ENCODE assay signal across 8 cellular contexts in the genomic region with DNA sequence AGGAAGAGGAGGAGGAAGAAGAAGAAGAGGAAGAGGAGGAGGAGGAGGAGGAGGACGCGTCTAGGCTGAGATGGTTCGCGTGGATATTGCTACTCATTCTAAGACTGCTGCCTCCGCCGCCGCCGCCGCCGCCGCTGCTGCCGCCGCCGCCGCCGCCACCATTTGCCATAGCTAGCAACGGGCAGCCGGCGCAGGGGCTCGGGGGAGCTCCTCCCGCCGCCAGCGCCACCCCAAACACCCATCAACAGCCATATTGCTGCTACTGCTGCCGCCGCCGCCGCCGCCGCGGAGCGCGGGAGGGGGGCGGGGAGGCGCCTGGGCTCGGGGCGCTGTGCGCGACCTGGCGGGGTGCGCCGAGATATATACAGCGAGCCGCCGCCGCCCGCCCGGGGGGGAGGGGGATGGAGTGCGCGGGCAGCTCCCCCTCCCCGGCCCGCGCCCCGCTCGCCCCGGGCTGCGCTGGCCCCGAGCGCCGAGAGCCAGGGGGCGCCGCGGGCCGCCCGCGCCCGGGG. TPM values are rescaled to one million over a fixed set of nuclear protein-coding genes. Genes with fewer than 3 reads are reported as not detected.
DNase-seq lines count a peak whose midpoint lies in the region; ATAC-seq, FAIRE-seq and TF ChIP-seq lines count a peak whose summit lies in the region.

A gene (minus strand): TSS at position 335 of the 512 bp plus-strand sequence.

- H3K4me3 ChIP-seq in Karpas-422 (ENCODE audit: low read length) (peak within 1 kb of the TSS; percentile 76), GM12878 (no peak within 1 kb of the TSS), spleen (peak within 1 kb of the TSS; percentile 33 to 78 (median 56))

- no peak for TF ChIP-seq RAD21 in GM12878 (IDR thresholded peaks at IDR 0.05; ENCODE audit: insufficient read depth, low read depth, low read length)

- POLR2A ChIA-PET in GM12878 (lab: Charles Lee): no interaction called here

- TF ChIP-seq CTCF in GM12878 (IDR thresholded peaks at IDR 0.05 in 2 of 3, conservative IDR thresholded peaks at IDR 0.05 in 1 of 3; ENCODE audit: control insufficient read depth in 2 of 3, extremely low read depth in 1 of 3, insufficient read depth in 1 of 3, low read depth in 3 of 3, low read length in 3 of 3) (no peak), spleen (IDR thresholded peaks at IDR 0.05 in 8 of 11, conservative IDR thresholded peaks at IDR 0.05 in 3 of 11) (no peak)

- H3K36me3 ChIP-seq in Karpas-422 (ENCODE audit: insufficient read depth, low read length): no peaks in the 10 kb centered on the region
- no peaks in the 10 kb centered on the region for H3K36me3 ChIP-seq in GM12878 (ENCODE audit: control insufficient read depth in 2 of 2, insufficient read depth in 2 of 2, low read length in 1 of 2)
- H3K36me3 ChIP-seq in spleen: no peaks in the 10 kb centered on the region

- no peaks in the 10 kb centered on the region for H3K79me2 ChIP-seq in Karpas-422 (ENCODE audit: low read length)
- H3K79me2 ChIP-seq in GM12878 (ENCODE audit: control insufficient read depth, insufficient read depth, low read length): no peaks in the 10 kb centered on the region

- under 1% methylated on average over 20 of the region's 66 CpGs for WGBS in GM12878 (ENCODE audit: insufficient coverage, insufficient replicate concordance, low lambda C conversion rate, missing lambda C conversion rate)
- WGBS in spleen, 5 donors: 0 to 2% (median 1%) methylated on average over 4 to 65 of the region's 66 CpGs

- H3K4me2 ChIP-seq in Karpas-422 (ENCODE audit: low read depth, low read length, poor library complexity, severe bottlenecking) (peak within 1 kb of the TSS; percentile 95), GM12878 (ENCODE audit: control insufficient read depth, insufficient read depth) (peak within 1 kb of the TSS; percentile 61)

- H3K27ac ChIP-seq in Karpas-422 (ENCODE audit: low read length) (no peak within 1 kb of the TSS), GM12878 (ENCODE audit: control insufficient read depth, insufficient read depth) (no peak within 1 kb of the TSS), spleen (peak within 1 kb of the TSS in 4 of 8 donors; percentile 40 to 80 (median 59))

- in situ Hi-C loops in GM12878 (cut with MboI): no loop called here

- H3K9me3 ChIP-seq in Karpas-422 (ENCODE audit: low read length) (no peaks in the 10 kb centered on the region), GM12878 (replicated peaks; ENCODE audit: control insufficient read depth, insufficient read depth, low read length) (no peaks in the 10 kb centered on the region), spleen (no peaks in the 10 kb centered on the region)

- FAIRE-seq in GM12878 (lab: Jason Lieb, UNC): no peak
- FAIRE-seq in urothelium cell line (lab: Jason Lieb, UNC): no peak

- H3K27me3 ChIP-seq in Karpas-422 (ENCODE audit: low read length) (peaks cover 6% of the 10 kb centered on the region; the same call in 1 of the 2 replicates), GM12878 (replicated peaks in 1 of 2; ENCODE audit: control insufficient read depth in 2 of 2, insufficient read depth in 2 of 2, low read length in 1 of 2) (no peaks in the 10 kb centered on the region; a peak in 1 of 4 replicates), spleen (replicated peaks in 1 of 7) (peaks cover 2 to 86% (median 57%) of the 10 kb centered on the region in 7 donors)

- SMC1A ChIA-PET in GM12878 (lab: Charles Lee; ENCODE audit: uncharacterized antibody, unreplicated experiment): interaction anchor here (1.0 to 9.7 kb wide), 6 partner anchors 37 to 392 kb away, joined by 3 to 170 read pairs (median 12); no protein-coding TSS in a partner anchor

- H3K9ac ChIP-seq in Karpas-422 (ENCODE audit: low read length) (peak within 1 kb of the TSS; percentile 72), GM12878 (ENCODE audit: control insufficient read depth, insufficient read depth, low read length) (no peak within 1 kb of the TSS)

- H4K20me1 ChIP-seq in Karpas-422 (ENCODE audit: insufficient read depth, low read depth, low read length) (peaks cover 14% of the 10 kb centered on the region), GM12878 (ENCODE audit: control insufficient read depth, insufficient read depth) (no peaks in the 10 kb centered on the region)

- TF ChIP-seq EP300 in GM12878 (IDR thresholded peaks at IDR 0.05; ENCODE audit: borderline replicate concordance in 1 of 2, control insufficient read depth in 1 of 2, low read depth in 2 of 2, low read length in 2 of 2): no peak

- CTCF ChIA-PET in GM12878 (lab: Yijun Ruan, JAX): interaction anchor here (0.6 to 21.5 kb wide), 9 partner anchors 8 to 469 kb away, joined by 3 to 532 read pairs (median 4); no protein-coding TSS in a partner anchor

- DNase-seq in DMS114 treated with DMSO at 0.1 percent for 48 hours (lab: John Stamatoyannopoulos, UW; ENCODE audit: unreplicated experiment) (peak; percentile 7), Karpas-422 (peak; percentile 81), GM12878 (ENCODE audit: low read depth, low spot score) (no peak), iris pigment epithelial cell (ENCODE audit: low read depth) (peak; percentile 23), spleen (peak; percentile 83), urothelium cell line (ENCODE audit: low spot score) (no peak)
- no peak for DNase-seq in activated CD4-positive, alpha-beta T cell treated with anti-CD3 and anti-CD28 coated beads, Interleukin-2, amount 50 U/mL, for 1 hour

- H3K4me1 ChIP-seq in Karpas-422 (ENCODE audit: low read length): peaks cover 29% of the 10 kb centered on the region
- H3K4me1 ChIP-seq in GM12878 (ENCODE audit: control insufficient read depth, insufficient read depth, low read length): no peaks in the 10 kb centered on the region
- peaks cover 9 to 47% (median 36%) of the 10 kb centered on the region in 6 donors for H3K4me1 ChIP-seq in spleen

- intact Hi-C loops in GM12878 (cut with micrococcal nuclease; ENCODE audit: unreplicated experiment): no loop called here
- intact Hi-C loops in spleen (cut with DNase I; ENCODE audit: low total_unique reads): no loop called here

- RAD21 ChIA-PET in GM12878 (lab: Charles Lee; ENCODE audit: unreplicated experiment): interaction anchor here (0.7 to 16.4 kb wide), 12 partner anchors 11 to 463 kb away, joined by 3 to 290 read pairs (median 6); no protein-coding TSS in a partner anchor

- no peak for TF ChIP-seq POLR2A in GM12878 (IDR thresholded peaks at IDR 0.05; ENCODE audit: low read depth, low read length)
- no peak for TF ChIP-seq POLR2A in spleen (IDR thresholded peaks at IDR 0.05)

- peak within 1 kb of the TSS; percentile 91 for H2AFZ ChIP-seq in Karpas-422 (ENCODE audit: low read length)
- H2AFZ ChIP-seq in GM12878 (ENCODE audit: control insufficient read depth, low read depth, low read length): no peak within 1 kb of the TSS; the same call in 1 of the 2 replicates

- no peaks in the 10 kb centered on the region for H3K9me2 ChIP-seq in Karpas-422 (replicated peaks; ENCODE audit: insufficient read depth, low read length)

- ATAC-seq in GM12878 (peak; percentile 67), HG03378 (IDR thresholded peaks at IDR 0.05; ENCODE audit: unreplicated experiment) (no peak)

- no TSS peak for BruUV-seq in GM12878 (replicated peaks; lab: Mats Ljungman, UMichigan)

TF ChIP-seq in GM12878, 131 proteins besides CTCF, POLR2A, EP300 and RAD21 (continues in another document):
- TF ChIP-seq, protein P1, sequence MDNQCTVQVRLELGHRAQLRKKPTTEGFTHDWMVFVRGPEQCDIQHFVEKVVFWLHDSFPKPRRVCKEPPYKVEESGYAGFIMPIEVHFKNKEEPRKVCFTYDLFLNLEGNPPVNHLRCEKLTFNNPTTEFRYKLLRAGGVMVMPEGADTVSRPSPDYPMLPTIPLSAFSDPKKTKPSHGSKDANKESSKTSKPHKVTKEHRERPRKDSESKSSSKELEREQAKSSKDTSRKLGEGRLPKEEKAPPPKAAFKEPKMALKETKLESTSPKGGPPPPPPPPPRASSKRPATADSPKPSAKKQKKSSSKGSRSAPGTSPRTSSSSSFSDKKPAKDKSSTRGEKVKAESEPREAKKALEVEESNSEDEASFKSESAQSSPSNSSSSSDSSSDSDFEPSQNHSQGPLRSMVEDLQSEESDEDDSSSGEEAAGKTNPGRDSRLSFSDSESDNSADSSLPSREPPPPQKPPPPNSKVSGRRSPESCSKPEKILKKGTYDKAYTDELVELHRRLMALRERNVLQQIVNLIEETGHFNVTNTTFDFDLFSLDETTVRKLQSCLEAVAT (IDR thresholded peaks at IDR 0.05): no peak
- TF ChIP-seq LARP7 (IDR thresholded peaks at IDR 0.05) (peak; percentile 61; the same call in 1 of the 2 replicates), ZNF217 (IDR thresholded peaks at IDR 0.05) (peak; percentile 36; the same call in 1 of the 2 replicates), BACH1 (IDR thresholded peaks at IDR 0.05; ENCODE audit: borderline replicate concordance) (0 out of 2 replicates have a peak, but pooled peaks have one; percentile 43), GATAD2B (conservative IDR thresholded peaks at IDR 0.05; ENCODE audit: low read depth) (0 out of 2 replicates have a peak, but pooled peaks have one; percentile 43), SMARCA5 (IDR thresholded peaks at IDR 0.05) (peak; percentile 48; the same call in 1 of the 2 replicates), RELA (IDR thresholded peaks at IDR 0.05; ENCODE audit: borderline replicate concordance, partially characterized antibody) (no peak), BHLHE40 (IDR thresholded peaks at IDR 0.05; ENCODE audit: borderline replicate concordance in 1 of 2, low read depth in 2 of 2, low read length in 1 of 2) (peak in 1 of 2 experiments; percentile 14; a peak in 1 of 4 replicates)

RNA-seq across cellular contexts. Expression of the gene that starts here (rescaled TPM):
- total RNA-seq in Karpas-422 (2014; rRNA removed; shearing (Covaris generic); ENCODE audit: low replicate concordance): 13.2 and 31.3 TPM in 2 replicates
- 131 and 133 TPM in 2 replicates for total RNA-seq in GM12878 (2013; cell fraction: nucleolus; rRNA removed)
- total RNA-seq in GM12878 (2014; rRNA removed) (17.9 and 19.1 TPM in 2 replicates), GM12878 (2014; rRNA removed; fragmentation: Illumina TruSeq; extraction: Trizol) (20.0 and 22.4 TPM in 2 replicates), GM12878 (2021) (35.6 and 37.0 TPM in 2 replicates), spleen (100 to 1,000 TPM in 2 of 7 donors, 10 to 100 TPM in 5; 39.6 to 114 (median 63.6) TPM)
- 2.5 TPM for polyA plus RNA-seq in GM12878 (2011; ENCODE audit: low read depth)
- polyA plus RNA-seq in GM12878 (2011; rRNA removed) (7.4 and 10.6 TPM in 2 replicates), GM12878 (2014; fragmentation: Illumina TruSeq; extraction: Trizol) (22.5 and 28.1 TPM in 2 replicates), GM12878 (2014; fragmentation: Nextera tagmentation; extraction: Ambion mirVana) (10 to 100 TPM in 1 of 2 experiments, 1 to 10 TPM in 1; 8.5 to 14.0 TPM), GM12878 (2014; rRNA removed) (40.7 and 48.2 TPM in 2 replicates), GM12878 (2016; fragmentation: Nextera tagmentation; extraction: Ambion mirVana) (10 to 100 TPM; 72.5 to 77.0 TPM), spleen (10 to 100 TPM in 1 of 3 donors, 1 to 10 TPM in 2; 9.3 to 21.7 (median 10.0) TPM)
- 9.8 and 10.7 TPM in 2 replicates for polyA plus RNA-seq in GM12878 (2011; cell fraction: cytosol; rRNA removed)
- 25.2 and 26.9 TPM in 2 replicates for polyA plus RNA-seq in GM12878 (2011; cell fraction: nucleus; rRNA removed)
- 2.5 and 2.8 TPM in 2 replicates for polyA plus RNA-seq in GM12878 (2012)
- 39.1 and 39.8 TPM in 2 replicates for polyA minus RNA-seq in GM12878 (2011; rRNA and poly(A)+ RNA removed)
- polyA minus RNA-seq in GM12878 (2011; cell fraction: cytosol; rRNA and poly(A)+ RNA removed): 2.8 and 4.3 TPM in 2 replicates
- 48.6 and 74.1 TPM in 2 replicates for polyA minus RNA-seq in GM12878 (2011; cell fraction: nucleus; rRNA and poly(A)+ RNA removed)

Comparison
In these comparisons a context has a peak if more than half of its experiments do, and no peak if none do; other contexts are left out.
1. DNase-seq: peak in DMS114 treated with DMSO at 0.1 percent for 48 hours (single experiment), Karpas-422 (single experiment), iris pigment epithelial cell (single experiment) and spleen (single experiment); none in GM12878 (single experiment), urothelium cell line (single experiment) and activated CD4-positive, alpha-beta T cell treated with anti-CD3 and anti-CD28 coated beads, Interleukin-2, amount 50 U/mL, for 1 hour (single experiment).